In genomic region chr13:102845630-102846260, GRCh38 we compare ENCODE assay signal across 1 cellular context.
TF ChIP-seq lines count a peak whose summit lies in the region.

Gene ERCC5, plus strand, starts transcription at chr13:102846032. Its CDS starts 235 bp downstream, at chr13:102846267.

TF ChIP-seq in K562, 482 proteins besides CTCF, POLR2A, EP300 and RAD21 (continued from another document and continues in another):
- no peak for TF ChIP-seq ZBTB33 (CRISPR knock-in tag; IDR thresholded peaks at IDR 0.05)
- peak; percentile 20; the same call in 1 of the 2 replicates for TF ChIP-seq ZBTB7A (IDR thresholded peaks at IDR 0.05; ENCODE audit: borderline replicate concordance, control insufficient read depth, low read depth, low read length)
- TF ChIP-seq SRSF1 (IDR thresholded peaks at IDR 0.05; ENCODE audit: low read depth, low read length) = no peak
- TF ChIP-seq KDM5B (IDR thresholded peaks at IDR 0.05; ENCODE audit: insufficient replicate concordance, low read depth, low read length) = peak; percentile 63
- no peak for TF ChIP-seq CREB5 (CRISPR knock-in tag; IDR thresholded peaks at IDR 0.05)
- TF ChIP-seq E2F3 (CRISPR knock-in tag; IDR thresholded peaks at IDR 0.05) = no peak
- TF ChIP-seq CUX1 (CRISPR knock-in tag; IDR thresholded peaks at IDR 0.05) = no peak
- TF ChIP-seq E2F8 (IDR thresholded peaks at IDR 0.05; ENCODE audit: low read depth, partially characterized antibody) = peak; percentile 92
- TF ChIP-seq CTCFL (IDR thresholded peaks at IDR 0.05; ENCODE audit: borderline replicate concordance, insufficient read depth, low read depth, low read length, poor library complexity, severe bottlenecking) = no peak
- TF ChIP-seq ZNF395 (CRISPR knock-in tag; IDR thresholded peaks at IDR 0.05) = no peak
- TF ChIP-seq FOXJ2 (tag; IDR thresholded peaks at IDR 0.05) = no peak
- TF ChIP-seq USF2 (CRISPR knock-in tag; IDR thresholded peaks at IDR 0.05) = no peak
- TF ChIP-seq ZNF282 (CRISPR knock-in tag; IDR thresholded peaks at IDR 0.05) = no peak
- TF ChIP-seq SMARCE1 (IDR thresholded peaks at IDR 0.05) = no peak
- peak; percentile 65 for TF ChIP-seq CTBP1 (IDR thresholded peaks at IDR 0.05; ENCODE audit: borderline replicate concordance)
- no peak for TF ChIP-seq RREB1 (CRISPR knock-in tag; IDR thresholded peaks at IDR 0.05)
- peak; percentile 98 for TF ChIP-seq PHF20 (IDR thresholded peaks at IDR 0.05; ENCODE audit: partially characterized antibody)
- TF ChIP-seq ELF4 (CRISPR knock-in tag; IDR thresholded peaks at IDR 0.05) = 0 out of 2 replicates have a peak, but pooled peaks have one; percentile 7
- TF ChIP-seq PCBP2 (IDR thresholded peaks at IDR 0.05; ENCODE audit: low read depth, low read length, poor library complexity, severe bottlenecking) = no peak
- TF ChIP-seq NONO (IDR thresholded peaks at IDR 0.05; ENCODE audit: low read depth in 2 of 2, low read length in 1 of 2) = no peak; a peak in 1 of 4 replicates
- peak; percentile 66 for TF ChIP-seq TAF1 (IDR thresholded peaks at IDR 0.05; ENCODE audit: control insufficient read depth, extremely low read depth, insufficient read depth, low read length, severe bottlenecking)
- TF ChIP-seq ESRRA (IDR thresholded peaks at IDR 0.05; ENCODE audit: borderline replicate concordance, low read depth) = peak; percentile 58
- TF ChIP-seq SREBF2 (CRISPR knock-in tag; IDR thresholded peaks at IDR 0.05) = no peak
- TF ChIP-seq RBM17 (IDR thresholded peaks at IDR 0.05; ENCODE audit: borderline replicate concordance, low read depth, low read length) = no peak
- TF ChIP-seq SRF (CRISPR knock-in tag; IDR thresholded peaks at IDR 0.05) = no peak
- no peak for TF ChIP-seq IRF1 (CRISPR knock-in tag; IDR thresholded peaks at IDR 0.05; ENCODE audit: borderline replicate concordance)
- no peak for TF ChIP-seq RBM22 (IDR thresholded peaks at IDR 0.05; ENCODE audit: low read depth, low read length, poor library complexity, severe bottlenecking)
